In the genomic region with DNA sequence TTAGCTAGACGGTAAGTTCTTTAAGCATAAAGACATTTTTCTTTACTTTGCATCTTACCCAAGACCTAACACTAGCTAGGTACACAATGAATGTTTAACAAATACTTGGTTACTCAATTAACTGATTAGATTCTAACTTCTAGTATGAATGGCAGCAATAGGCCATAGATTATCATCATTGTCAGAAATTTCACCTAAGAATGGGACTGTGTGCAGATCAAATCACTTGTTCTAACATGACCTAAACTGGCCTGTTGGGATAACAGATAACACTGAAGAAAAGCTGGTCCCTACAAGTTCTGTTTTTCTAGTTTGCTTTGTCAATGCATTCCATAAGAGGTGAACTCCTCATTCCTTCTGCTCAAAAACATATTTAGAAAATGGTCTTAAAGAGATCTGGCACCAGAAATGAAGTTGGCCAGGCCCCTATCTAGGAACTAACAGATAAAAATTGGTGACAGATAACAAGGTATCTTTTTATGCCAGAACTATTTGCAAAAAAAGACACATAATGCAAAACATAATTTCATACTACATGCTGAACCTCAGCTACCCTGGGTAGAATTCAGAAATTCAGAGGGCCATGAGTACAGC, we compare ENCODE assay signal across 1 cellular context.
TF ChIP-seq lines count a peak whose summit lies in the region.

No MANE protein-coding gene starts in this region.

TF ChIP-seq in SK-N-SH, 30 proteins besides CTCF, POLR2A, EP300 and RAD21:
- TF ChIP-seq GABPA (IDR thresholded peaks at IDR 0.05; ENCODE audit: low read depth) (no peak), NRF1 (IDR thresholded peaks at IDR 0.05; ENCODE audit: low read depth, low read length) (no peak), MXI1 (IDR thresholded peaks at IDR 0.05; ENCODE audit: low read depth, low read length) (no peak), NFIC (IDR thresholded peaks at IDR 0.05; ENCODE audit: borderline replicate concordance) (no peak), RFX5 (IDR thresholded peaks at IDR 0.05; ENCODE audit: low read length) (no peak), GATA2 (CRISPR knock-in tag; IDR thresholded peaks at IDR 0.05) (0 out of 2 replicates have a peak, but pooled peaks have one; percentile 11), FOSL2 (IDR thresholded peaks at IDR 0.05; ENCODE audit: borderline replicate concordance, low read depth) (no peak), CHD2 (IDR thresholded peaks at IDR 0.05; ENCODE audit: low read length, partially characterized antibody) (peak; percentile 33), TAF1 (IDR thresholded peaks at IDR 0.05; ENCODE audit: borderline replicate concordance, low read depth, low read length) (no peak), MEF2A (IDR thresholded peaks at IDR 0.05; ENCODE audit: borderline replicate concordance, low read depth) (no peak), SIN3A (IDR thresholded peaks at IDR 0.05; ENCODE audit: borderline replicate concordance, low read depth, low read length) (no peak)
- TF ChIP-seq, protein P1, sequence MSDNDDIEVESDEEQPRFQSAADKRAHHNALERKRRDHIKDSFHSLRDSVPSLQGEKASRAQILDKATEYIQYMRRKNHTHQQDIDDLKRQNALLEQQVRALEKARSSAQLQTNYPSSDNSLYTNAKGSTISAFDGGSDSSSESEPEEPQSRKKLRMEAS (IDR thresholded peaks at IDR 0.05; ENCODE audit: low read depth), result no peak
- TF ChIP-seq, protein P2, sequence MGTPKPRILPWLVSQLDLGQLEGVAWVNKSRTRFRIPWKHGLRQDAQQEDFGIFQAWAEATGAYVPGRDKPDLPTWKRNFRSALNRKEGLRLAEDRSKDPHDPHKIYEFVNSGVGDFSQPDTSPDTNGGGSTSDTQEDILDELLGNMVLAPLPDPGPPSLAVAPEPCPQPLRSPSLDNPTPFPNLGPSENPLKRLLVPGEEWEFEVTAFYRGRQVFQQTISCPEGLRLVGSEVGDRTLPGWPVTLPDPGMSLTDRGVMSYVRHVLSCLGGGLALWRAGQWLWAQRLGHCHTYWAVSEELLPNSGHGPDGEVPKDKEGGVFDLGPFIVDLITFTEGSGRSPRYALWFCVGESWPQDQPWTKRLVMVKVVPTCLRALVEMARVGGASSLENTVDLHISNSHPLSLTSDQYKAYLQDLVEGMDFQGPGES (IDR thresholded peaks at IDR 0.05; ENCODE audit: low read depth, low read length), result no peak
- TF ChIP-seq, protein P3, sequence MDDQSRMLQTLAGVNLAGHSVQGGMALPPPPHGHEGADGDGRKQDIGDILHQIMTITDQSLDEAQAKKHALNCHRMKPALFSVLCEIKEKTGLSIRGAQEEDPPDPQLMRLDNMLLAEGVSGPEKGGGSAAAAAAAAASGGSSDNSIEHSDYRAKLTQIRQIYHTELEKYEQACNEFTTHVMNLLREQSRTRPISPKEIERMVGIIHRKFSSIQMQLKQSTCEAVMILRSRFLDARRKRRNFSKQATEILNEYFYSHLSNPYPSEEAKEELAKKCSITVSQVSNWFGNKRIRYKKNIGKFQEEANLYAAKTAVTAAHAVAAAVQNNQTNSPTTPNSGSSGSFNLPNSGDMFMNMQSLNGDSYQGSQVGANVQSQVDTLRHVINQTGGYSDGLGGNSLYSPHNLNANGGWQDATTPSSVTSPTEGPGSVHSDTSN (IDR thresholded peaks at IDR 0.05), result peak; percentile 26; the same call in 1 of the 2 replicates
